27 cellular contexts compared by ENCODE assay signal in the genomic region with DNA sequence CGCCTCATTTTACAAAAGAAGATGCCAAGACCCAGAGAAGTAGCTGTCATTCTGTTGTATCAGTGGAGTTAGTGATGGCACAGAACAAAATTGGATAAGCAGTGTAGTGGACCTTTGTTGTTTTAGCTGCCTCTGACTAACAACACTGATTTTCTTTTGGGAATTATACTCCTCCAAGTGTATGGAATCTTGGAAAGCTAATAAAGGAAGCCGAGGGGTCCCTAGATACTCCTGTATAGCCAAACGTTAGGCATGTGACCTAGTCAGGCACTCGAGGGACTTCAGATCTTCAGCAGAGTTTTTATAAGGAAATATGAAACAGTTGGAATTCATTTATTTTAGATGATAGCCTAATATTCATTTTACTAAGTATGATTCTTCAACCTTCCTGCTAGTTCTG.
"Had no signal": no experiment of that assay in that cellular context is flagged by ENCODE, and none has a peak within 500 bp of the region (broad histone marks: within the 10 kb centered on the region; RNA-seq: fewer than 3 reads in every experiment).

No MANE protein-coding gene starts in this region.

- DNase-seq: activated CD4-positive, alpha-beta memory T cell treated with anti-CD3 and anti-CD28 coated beads for 36 hours; activated CD4-positive, alpha-beta T cell treated with anti-CD3 and anti-CD28 coated beads, Interleukin-2, amount 10 ng/mL, durations not matched to agents 24 days and 14 days; activated CD4-positive, CD25-positive, alpha-beta regulatory T cell treated with anti-CD3 and anti-CD28 coated beads, Interleukin-2, amount 50 U/mL, for 72 hours; activated gamma-delta T cell treated with Interleukin-2 at 50 U/mL for 16 hours; activated naive CD4-positive, alpha-beta T cell treated with anti-CD3 and anti-CD28 coated beads, Interleukin-2, amount 50 U/mL, for 16 hours; activated T-cell treated with anti-CD3 and anti-CD28 coated beads, Interleukin-2, amount 50 U/mL, for 4 hours; amniotic stem cell; brain microvascular endothelial cell; effector memory CD8-positive, alpha-beta T cell; erythroblast; foreskin melanocyte; kidney glomerular epithelial cell; nephron progenitor cell; psoas muscle; spleen; stimulated activated naive CD8-positive, alpha-beta T cell treated with anti-CD3 and anti-CD28 coated beads, Interleukin-15, Interleukin-2, amounts not matched to agents 100 U/mL and 50 U/mL, for 24 hours; T-helper 17 cell; T1000; testis; transverse colon had no signal

- H3K27ac ChIP-seq: brain microvascular endothelial cell, coronary artery, neutrophil, parathyroid adenoma, psoas muscle, spleen, testis, transverse colon had no signal

- H3K79me2 ChIP-seq: parathyroid adenoma had no signal

- H3K36me3 ChIP-seq: brain microvascular endothelial cell, heart right ventricle, neutrophil, spleen, transverse colon had no signal

- H3K4me3 Mint-ChIP-seq: activated CD4-positive, alpha-beta memory T cell treated with anti-CD3 and anti-CD28 coated beads for 36 hours; activated CD4-positive, alpha-beta T cell treated with anti-CD3 and anti-CD28 coated beads, Interleukin-2, amount 10 ng/mL, durations not matched to agents 24 days and 14 days; activated T-cell treated with anti-CD3 and anti-CD28 coated beads, Interleukin-2, amount 50 U/mL, for 4 hours; activated T-helper 17 cell treated with anti-CD3 and anti-CD28 coated beads, Interleukin-2, amount 50 U/mL, for 72 hours; effector memory CD8-positive, alpha-beta T cell; nephron progenitor cell; T-helper 17 cell had no signal

- H3K4me3 ChIP-seq: coronary artery, heart right ventricle, lung, psoas muscle, spleen, testis, transverse colon had no signal

- ATAC-seq: activated T-cell treated with anti-CD3 and anti-CD28 coated beads, Interleukin-2, amount 50 U/mL, for 4 hours; activated T-helper 17 cell treated with anti-CD3 and anti-CD28 coated beads, Interleukin-2, amount 50 U/mL, for 72 hours; effector memory CD8-positive, alpha-beta T cell; left lobe of liver; psoas muscle; stimulated activated naive CD8-positive, alpha-beta T cell treated with anti-CD3 and anti-CD28 coated beads, Interleukin-15, Interleukin-2, amounts not matched to agents 100 U/mL and 50 U/mL, for 24 hours; T-helper 17 cell had no signal

- H3K9me3 ChIP-seq: heart right ventricle, neutrophil, psoas muscle, spleen, testis, transverse colon had no signal

- H3K4me1 ChIP-seq: parathyroid adenoma, spleen had no signal

- H3K9me3 Mint-ChIP-seq: activated CD4-positive, alpha-beta memory T cell treated with anti-CD3 and anti-CD28 coated beads for 36 hours; activated CD4-positive, alpha-beta T cell treated with anti-CD3 and anti-CD28 coated beads, Interleukin-2, amount 10 ng/mL, durations not matched to agents 24 days and 14 days; activated T-cell treated with anti-CD3 and anti-CD28 coated beads, Interleukin-2, amount 50 U/mL, for 4 hours; activated T-helper 17 cell treated with anti-CD3 and anti-CD28 coated beads, Interleukin-2, amount 50 U/mL, for 72 hours; effector memory CD8-positive, alpha-beta T cell; nephron progenitor cell had no signal

- H3K36me3 Mint-ChIP-seq: activated CD4-positive, alpha-beta memory T cell treated with anti-CD3 and anti-CD28 coated beads for 36 hours had no signal

- H3K27me3 Mint-ChIP-seq: effector memory CD8-positive, alpha-beta T cell had no signal

- H3K4me1 Mint-ChIP-seq: activated CD4-positive, alpha-beta T cell treated with anti-CD3 and anti-CD28 coated beads, Interleukin-2, amount 10 ng/mL, durations not matched to agents 24 days and 14 days; activated T-helper 17 cell treated with anti-CD3 and anti-CD28 coated beads, Interleukin-2, amount 50 U/mL, for 72 hours; T-helper 17 cell had no signal

- H3K9ac ChIP-seq: parathyroid adenoma had no signal

- H3K27ac Mint-ChIP-seq: activated CD4-positive, alpha-beta memory T cell treated with anti-CD3 and anti-CD28 coated beads for 36 hours; activated CD4-positive, alpha-beta T cell treated with anti-CD3 and anti-CD28 coated beads, Interleukin-2, amount 10 ng/mL, durations not matched to agents 24 days and 14 days; activated T-helper 17 cell treated with anti-CD3 and anti-CD28 coated beads, Interleukin-2, amount 50 U/mL, for 72 hours; effector memory CD8-positive, alpha-beta T cell; nephron progenitor cell; T-helper 17 cell had no signal

- H2AFZ ChIP-seq: parathyroid adenoma had no signal

- H3K27me3 ChIP-seq: brain microvascular endothelial cell, heart right ventricle, neutrophil, spleen, testis, transverse colon had no signal
